In the genomic region with DNA sequence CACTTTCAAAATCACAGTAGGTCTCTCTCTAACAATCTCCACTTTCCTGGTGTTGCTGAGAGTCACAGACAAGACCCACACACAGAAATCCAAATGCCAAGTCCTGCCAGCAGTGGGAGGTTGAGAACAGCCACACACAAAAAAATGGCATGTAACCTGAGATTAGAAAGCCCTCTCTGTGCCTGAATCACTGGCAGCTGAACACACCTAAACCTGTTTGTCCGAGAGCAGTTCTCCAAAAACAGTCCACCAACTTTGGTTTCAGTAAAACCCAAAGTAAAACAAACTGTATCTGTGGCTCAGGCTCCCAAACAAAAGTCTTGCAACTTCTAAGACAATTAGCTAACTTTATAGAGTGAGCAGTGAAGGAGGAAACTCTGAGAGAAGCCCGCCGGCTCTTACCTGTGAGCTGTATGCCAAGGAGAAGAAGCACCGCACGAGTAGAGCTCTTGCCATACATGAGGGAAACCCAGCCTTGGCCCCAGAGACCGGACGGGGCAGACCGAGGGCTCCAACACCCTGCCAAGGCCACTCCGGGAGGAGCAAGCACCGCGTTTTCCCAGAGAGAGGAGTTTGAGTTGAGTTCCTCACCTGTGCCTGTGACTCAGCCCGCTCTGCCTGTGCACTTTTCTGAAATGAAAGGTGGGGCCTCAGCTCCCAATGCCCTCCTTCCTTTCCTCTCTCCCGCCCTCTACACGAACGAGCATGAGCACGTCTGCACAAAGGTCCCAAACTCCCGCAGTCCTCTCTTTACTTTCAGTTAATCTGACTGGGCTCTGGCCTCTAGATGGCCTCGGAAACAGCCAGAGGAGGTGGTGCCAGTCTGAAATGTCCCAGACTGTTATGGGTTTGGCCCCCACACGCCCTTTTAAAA, we compare ENCODE assay signal across 1 cellular context.
TF ChIP-seq lines count a peak whose summit lies in the region.

A gene (minus strand): TSS at position 604 of the 874 bp plus-strand sequence. CDS start 144 bp downstream, at position 460.

TF ChIP-seq in HCT116, 20 proteins besides CTCF, POLR2A, EP300 and RAD21 (continued from another document):
- TF ChIP-seq, protein P1, sequence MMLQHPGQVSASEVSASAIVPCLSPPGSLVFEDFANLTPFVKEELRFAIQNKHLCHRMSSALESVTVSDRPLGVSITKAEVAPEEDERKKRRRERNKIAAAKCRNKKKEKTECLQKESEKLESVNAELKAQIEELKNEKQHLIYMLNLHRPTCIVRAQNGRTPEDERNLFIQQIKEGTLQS (IDR thresholded peaks at IDR 0.05): no peak
- TF ChIP-seq CBX3 (IDR thresholded peaks at IDR 0.05; ENCODE audit: low read depth): peak; percentile 16; the same call in 1 of the 2 replicates
- TF ChIP-seq SRF (IDR thresholded peaks at IDR 0.05; ENCODE audit: low read depth): no peak
- no peak for TF ChIP-seq ELF1 (IDR thresholded peaks at IDR 0.05; ENCODE audit: borderline replicate concordance, low read depth)
- TF ChIP-seq, protein P2, sequence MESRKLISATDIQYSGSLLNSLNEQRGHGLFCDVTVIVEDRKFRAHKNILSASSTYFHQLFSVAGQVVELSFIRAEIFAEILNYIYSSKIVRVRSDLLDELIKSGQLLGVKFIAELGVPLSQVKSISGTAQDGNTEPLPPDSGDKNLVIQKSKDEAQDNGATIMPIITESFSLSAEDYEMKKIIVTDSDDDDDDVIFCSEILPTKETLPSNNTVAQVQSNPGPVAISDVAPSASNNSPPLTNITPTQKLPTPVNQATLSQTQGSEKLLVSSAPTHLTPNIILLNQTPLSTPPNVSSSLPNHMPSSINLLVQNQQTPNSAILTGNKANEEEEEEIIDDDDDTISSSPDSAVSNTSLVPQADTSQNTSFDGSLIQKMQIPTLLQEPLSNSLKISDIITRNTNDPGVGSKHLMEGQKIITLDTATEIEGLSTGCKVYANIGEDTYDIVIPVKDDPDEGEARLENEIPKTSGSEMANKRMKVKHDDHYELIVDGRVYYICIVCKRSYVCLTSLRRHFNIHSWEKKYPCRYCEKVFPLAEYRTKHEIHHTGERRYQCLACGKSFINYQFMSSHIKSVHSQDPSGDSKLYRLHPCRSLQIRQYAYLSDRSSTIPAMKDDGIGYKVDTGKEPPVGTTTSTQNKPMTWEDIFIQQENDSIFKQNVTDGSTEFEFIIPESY (IDR thresholded peaks at IDR 0.05; ENCODE audit: extremely low read depth, insufficient replicate concordance, low read length): no peak
- TF ChIP-seq FOSL1 (IDR thresholded peaks at IDR 0.05; ENCODE audit: low read depth): no peak; the same call in none of the 2 replicates
- TF ChIP-seq TCF7L2 (IDR thresholded peaks at IDR 0.05; ENCODE audit: borderline replicate concordance, extremely low read depth, insufficient read depth, insufficient read length): no peak
- TF ChIP-seq, protein P3, sequence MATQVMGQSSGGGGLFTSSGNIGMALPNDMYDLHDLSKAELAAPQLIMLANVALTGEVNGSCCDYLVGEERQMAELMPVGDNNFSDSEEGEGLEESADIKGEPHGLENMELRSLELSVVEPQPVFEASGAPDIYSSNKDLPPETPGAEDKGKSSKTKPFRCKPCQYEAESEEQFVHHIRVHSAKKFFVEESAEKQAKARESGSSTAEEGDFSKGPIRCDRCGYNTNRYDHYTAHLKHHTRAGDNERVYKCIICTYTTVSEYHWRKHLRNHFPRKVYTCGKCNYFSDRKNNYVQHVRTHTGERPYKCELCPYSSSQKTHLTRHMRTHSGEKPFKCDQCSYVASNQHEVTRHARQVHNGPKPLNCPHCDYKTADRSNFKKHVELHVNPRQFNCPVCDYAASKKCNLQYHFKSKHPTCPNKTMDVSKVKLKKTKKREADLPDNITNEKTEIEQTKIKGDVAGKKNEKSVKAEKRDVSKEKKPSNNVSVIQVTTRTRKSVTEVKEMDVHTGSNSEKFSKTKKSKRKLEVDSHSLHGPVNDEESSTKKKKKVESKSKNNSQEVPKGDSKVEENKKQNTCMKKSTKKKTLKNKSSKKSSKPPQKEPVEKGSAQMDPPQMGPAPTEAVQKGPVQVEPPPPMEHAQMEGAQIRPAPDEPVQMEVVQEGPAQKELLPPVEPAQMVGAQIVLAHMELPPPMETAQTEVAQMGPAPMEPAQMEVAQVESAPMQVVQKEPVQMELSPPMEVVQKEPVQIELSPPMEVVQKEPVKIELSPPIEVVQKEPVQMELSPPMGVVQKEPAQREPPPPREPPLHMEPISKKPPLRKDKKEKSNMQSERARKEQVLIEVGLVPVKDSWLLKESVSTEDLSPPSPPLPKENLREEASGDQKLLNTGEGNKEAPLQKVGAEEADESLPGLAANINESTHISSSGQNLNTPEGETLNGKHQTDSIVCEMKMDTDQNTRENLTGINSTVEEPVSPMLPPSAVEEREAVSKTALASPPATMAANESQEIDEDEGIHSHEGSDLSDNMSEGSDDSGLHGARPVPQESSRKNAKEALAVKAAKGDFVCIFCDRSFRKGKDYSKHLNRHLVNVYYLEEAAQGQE (IDR thresholded peaks at IDR 0.05; ENCODE audit: low read depth): no peak
